Comparison of ENCODE assay signal across 12 cellular contexts in the genomic region with DNA sequence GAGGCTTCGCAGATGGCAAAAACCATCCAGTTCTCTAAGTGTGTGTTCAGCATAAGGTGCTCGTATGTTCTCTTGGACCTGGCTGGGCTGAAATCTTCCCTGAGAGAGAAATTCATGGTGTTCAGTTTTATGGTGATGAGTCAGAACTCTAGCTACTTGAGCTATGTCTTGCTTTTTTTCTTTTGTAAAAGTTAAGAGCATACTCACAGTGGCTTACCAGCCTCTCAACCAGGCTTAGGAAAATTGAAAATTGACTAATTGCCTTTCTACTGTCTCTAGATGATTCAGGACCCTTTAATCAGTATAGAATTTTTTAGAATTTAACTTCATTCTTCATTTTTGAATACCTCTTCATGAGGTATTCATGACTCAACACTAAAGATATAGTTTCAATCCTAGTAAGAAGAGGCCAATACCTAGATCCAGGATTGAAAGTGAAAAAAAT.
A peak's percentile ranks its signal among the peaks of the same experiment; 100 is the strongest.
DNase-seq lines count a peak whose midpoint lies in the region; ATAC-seq and TF ChIP-seq lines count a peak whose summit lies in the region.
"Had no signal": no experiment of that assay in that cellular context is flagged by ENCODE, and none has a peak within 500 bp of the region (broad histone marks: within the 10 kb centered on the region; RNA-seq: fewer than 3 reads in every experiment).

No MANE protein-coding gene starts in this region.

- H3K79me2 ChIP-seq in hepatocyte, result no peaks in the 10 kb centered on the region

- H3K27ac ChIP-seq in hepatocyte (no peak overlapping the region), upper lobe of right lung (no peak overlapping the region)

- H3K27me3 ChIP-seq in hepatocyte (no peaks in the 10 kb centered on the region), upper lobe of right lung (no peaks in the 10 kb centered on the region)
- H3K27me3 ChIP-seq: MG63 had no signal

- no peaks in the 10 kb centered on the region for H3K36me3 ChIP-seq in hepatocyte (replicated peaks; ENCODE audit: insufficient read depth, low read depth)
- no peaks in the 10 kb centered on the region for H3K36me3 ChIP-seq in upper lobe of right lung
- H3K36me3 ChIP-seq: MG63 had no signal

- intact Hi-C loops in upper lobe of right lung (cut with DNase I), result no loop called here

- H3K4me1 ChIP-seq in hepatocyte (ENCODE audit: insufficient read depth) (no peaks in the 10 kb centered on the region), upper lobe of right lung (no peaks in the 10 kb centered on the region)

- H3K9me2 ChIP-seq in hepatocyte (replicated peaks; ENCODE audit: insufficient read depth), result no peaks in the 10 kb centered on the region

- no peaks in the 10 kb centered on the region for H3K9me3 ChIP-seq in hepatocyte (ENCODE audit: low read depth)
- H3K9me3 ChIP-seq in upper lobe of right lung, result no peaks in the 10 kb centered on the region
- H3K9me3 ChIP-seq: MG63 had no signal

- TF ChIP-seq CTCF in hepatocyte (IDR thresholded peaks at IDR 0.05; ENCODE audit: poor library complexity) (no peak), upper lobe of right lung (IDR thresholded peaks at IDR 0.05) (no peak)

- H2AFZ ChIP-seq in hepatocyte, result no peak overlapping the region

- no peaks in the 10 kb centered on the region for H4K20me1 ChIP-seq in hepatocyte (ENCODE audit: insufficient read depth, poor library complexity, severe bottlenecking)

- DNase-seq in HT1080 (ENCODE audit: low read depth) (peak; percentile 63), hepatocyte (ENCODE audit: low spot score) (peak; percentile 12), upper lobe of right lung (no peak), GOT3 (lab: John Stamatoyannopoulos, UW) (no peak), NCI-H1436 (lab: John Stamatoyannopoulos, UW) (no peak), DMS153 treated with DMSO at 0.1 percent for 48 hours (lab: John Stamatoyannopoulos, UW; ENCODE audit: unreplicated experiment) (no peak)
- DNase-seq: amygdala; CD8-positive, alpha-beta memory T cell; kidney; MG63 had no signal

- no peak overlapping the region for H3K4me2 ChIP-seq in hepatocyte

- no peak overlapping the region for H3K4me3 ChIP-seq in hepatocyte
- no peak overlapping the region for H3K4me3 ChIP-seq in upper lobe of right lung
- H3K4me3 ChIP-seq: MG63 had no signal

- ATAC-seq in GM18511 (IDR thresholded peaks at IDR 0.05; ENCODE audit: unreplicated experiment), result peak; percentile 74
- peak; percentile 62 for ATAC-seq in HG02610 (IDR thresholded peaks at IDR 0.05; ENCODE audit: unreplicated experiment)
- ATAC-seq in upper lobe of right lung, result no peak

- 84% methylated on average over 2 of the region's 2 CpGs for WGBS in hepatocyte (ENCODE audit: low lambda C conversion rate, missing lambda C conversion rate)

Comparison
In these comparisons a context has a peak if more than half of its experiments do, and no peak if none do; other contexts are left out.
1. DNase-seq: peak in HT1080 (single experiment) and hepatocyte (single experiment); none in upper lobe of right lung (single experiment), GOT3 (single experiment), NCI-H1436 (single experiment) and DMS153 treated with DMSO at 0.1 percent for 48 hours (single experiment).